ENCODE assay signal across 8 cellular contexts in genomic region chr15:75346796-75347221, GRCh38. TPM values are rescaled to one million over a fixed set of nuclear protein-coding genes. Genes with fewer than 3 reads are reported as not detected.
DNase-seq lines count a peak whose midpoint lies in the region; ATAC-seq and TF ChIP-seq lines count a peak whose summit lies in the region.

Gene NEIL1 (plus strand): TSS chr15:75347039. CDS start chr15:75348906, 1,867 bp downstream.

- intact Hi-C loops in activated B cell treated with CpG ODN at 0.5 μM for 24 hours (cut with micrococcal nuclease), result loop anchor here (1.0 to 5.0 kb wide), 6 partner anchors 11 to 560 kb away; partner anchors contain the start of genes COMMD4, IMP3, MAN2C1 and SIN3A
- intact Hi-C loops in posterior vena cava (cut with DNase I), result no loop called here

- 0 out of 2 replicates have a peak, but pooled peaks cover 5% of the 10 kb centered on the region for H3K9me2 ChIP-seq in GM23338 (ENCODE audit: insufficient read depth)

- H3K4me1 Mint-ChIP-seq in GM23338, result peaks cover 6% of the 10 kb centered on the region; the same call in 2 of the 3 replicates
- peaks cover 46% of the 10 kb centered on the region for H3K4me1 Mint-ChIP-seq in activated B cell treated with CpG ODN at 0.5 μM for 24 hours
- H3K4me1 Mint-ChIP-seq in glutamatergic neuron (ENCODE audit: low read depth, unreplicated experiment), result peaks cover 1% of the 10 kb centered on the region

- H3K4me1 ChIP-seq in GM23338 (ENCODE audit: insufficient read depth), result peaks cover 4% of the 10 kb centered on the region; the same call in 1 of the 2 replicates

- peak within 1 kb of the TSS; percentile 95 for H3K4me3 ChIP-seq in GM23338

- H3K27me3 Mint-ChIP-seq in GM23338 (ENCODE audit: insufficient read depth, low read depth, poor library complexity) (peaks cover 34% of the 10 kb centered on the region), activated B cell treated with CpG ODN at 0.5 μM for 24 hours (peaks cover 1% of the 10 kb centered on the region), glutamatergic neuron (ENCODE audit: unreplicated experiment) (peaks cover 6% of the 10 kb centered on the region)

- ATAC-seq in GM23338, result peak; percentile 5; the same call in 2 of the 3 replicates
- no peak for ATAC-seq in activated B cell treated with CpG ODN at 0.5 μM for 24 hours (ENCODE audit: low read depth)
- ATAC-seq in GM18867 (IDR thresholded peaks at IDR 0.05; ENCODE audit: unreplicated experiment), result no peak
- no peak for ATAC-seq in GM18861 (IDR thresholded peaks at IDR 0.05; ENCODE audit: unreplicated experiment)
- no peak for ATAC-seq in GM21619 (IDR thresholded peaks at IDR 0.05; ENCODE audit: unreplicated experiment)

- 0 out of 2 replicates have a peak, but pooled peaks cover 4% of the 10 kb centered on the region for H3F3A ChIP-seq in GM23338 (replicated peaks; ENCODE audit: low read depth)

- DNase-seq in GM23338 (ENCODE audit: low spot score) (peak; percentile 74), activated B cell treated with CpG ODN at 0.5 μM for 24 hours (no peak), glutamatergic neuron (no peak), posterior vena cava (ENCODE audit: low spot score) (peak; percentile 75)
- DNase-seq in stimulated activated CD8-positive, alpha-beta memory T cell treated with anti-CD3 and anti-CD28 coated beads, Interleukin-4, amount 100 ng/mL, for 48 hours, result no peak

- CTCF ChIA-PET in activated B cell treated with CpG ODN at 0.5 μM for 24 hours (lab: Charles Lee), result interaction anchor here (1.0 kb wide), 1 partner anchor 21 kb away, joined by 8 read pairs; the partner anchor contains the start of gene MAN2C1

- H3K27ac Mint-ChIP-seq in GM23338 (no peak within 1 kb of the TSS; the same call in 1 of the 2 replicates), activated B cell treated with CpG ODN at 0.5 μM for 24 hours (peak within 1 kb of the TSS; percentile 85), glutamatergic neuron (ENCODE audit: unreplicated experiment) (no peak within 1 kb of the TSS)

- no peaks in the 10 kb centered on the region for H3K36me3 ChIP-seq in GM23338 (ENCODE audit: insufficient read depth)

- H3K27ac ChIP-seq in GM23338 (ENCODE audit: low read depth), result no peak within 1 kb of the TSS

- H3K36me3 Mint-ChIP-seq in GM23338 (ENCODE audit: low read depth) (peaks cover 5% of the 10 kb centered on the region; the same call in 1 of the 3 replicates), activated B cell treated with CpG ODN at 0.5 μM for 24 hours (ENCODE audit: low read depth) (peaks cover 11% of the 10 kb centered on the region), glutamatergic neuron (ENCODE audit: unreplicated experiment) (no peaks in the 10 kb centered on the region)

- H3K4me2 ChIP-seq in GM23338, result peak within 1 kb of the TSS; percentile 97

- H3K79me2 ChIP-seq in GM23338 (replicated peaks; ENCODE audit: insufficient read depth), result no peaks in the 10 kb centered on the region

- H4K20me1 ChIP-seq in GM23338 (replicated peaks; ENCODE audit: insufficient read depth), result no peaks in the 10 kb centered on the region

- POLR2A ChIA-PET in activated B cell treated with CpG ODN at 0.5 μM for 24 hours (lab: Charles Lee), result interaction anchor here (0.8 to 3.5 kb wide), 6 partner anchors 21 to 293 kb away, joined by 3 to 52 read pairs (median 4); partner anchors contain the start of genes IMP3, MAN2C1 and SIN3A

- no peaks in the 10 kb centered on the region for H3K9me3 Mint-ChIP-seq in GM23338
- peaks cover 7% of the 10 kb centered on the region for H3K9me3 Mint-ChIP-seq in activated B cell treated with CpG ODN at 0.5 μM for 24 hours
- peaks cover 6% of the 10 kb centered on the region for H3K9me3 Mint-ChIP-seq in glutamatergic neuron (ENCODE audit: unreplicated experiment)

- peaks cover 36% of the 10 kb centered on the region for H3K27me3 ChIP-seq in GM23338 (ENCODE audit: insufficient read depth)

- peak within 1 kb of the TSS; percentile 99 for H2AFZ ChIP-seq in GM23338

- TF ChIP-seq CTCF in GM23338 (conservative IDR thresholded peaks at IDR 0.05; ENCODE audit: low read depth in 2 of 2), result no peak
- TF ChIP-seq CTCF in activated B cell treated with CpG ODN at 0.5 μM for 24 hours (IDR thresholded peaks at IDR 0.05), result no peak
- no peak for TF ChIP-seq CTCF in glutamatergic neuron (IDR thresholded peaks at IDR 0.05; ENCODE audit: partially characterized antibody, unreplicated experiment)

- H3K4me3 Mint-ChIP-seq in GM23338 (peak within 1 kb of the TSS; percentile 92), activated B cell treated with CpG ODN at 0.5 μM for 24 hours (peak within 1 kb of the TSS; percentile 86), glutamatergic neuron (ENCODE audit: unreplicated experiment) (peak within 1 kb of the TSS; percentile 86)

TF ChIP-seq in GM23338, 12 proteins besides CTCF, POLR2A, EP300 and RAD21:
- peak; percentile 46 for TF ChIP-seq EZH2 (IDR thresholded peaks at IDR 0.05; ENCODE audit: low read depth, unreplicated experiment)
- no peak for TF ChIP-seq CREB1 (CRISPR knock-in tag; IDR thresholded peaks at IDR 0.05; ENCODE audit: low read depth)
TF ChIP-seq in GM23338: peak in this region for 1.

RNA-seq across cellular contexts. Expression of gene NEIL1, which starts in this region (rescaled TPM):
- 9.7 and 17.0 TPM in 2 replicates for total RNA-seq in GM23338 (2014; rRNA removed; shearing (Covaris generic))
- 6.2 and 11.7 TPM in 2 replicates for polyA plus RNA-seq in GM23338 (2016; fragmentation: Nextera tagmentation; extraction: Ambion mirVana)
- 25.5 and 35.8 TPM in 2 replicates for total RNA-seq in activated B cell treated with CpG ODN at 0.5 μM for 24 hours
- 11.8 TPM for total RNA-seq in glutamatergic neuron (ENCODE audit: unreplicated experiment)
- total RNA-seq in posterior vena cava, result 10 to 100 TPM; 11.7 to 25.3 TPM

Comparison
In these comparisons a context has a peak if more than half of its experiments do, and no peak if none do; other contexts are left out.
1. DNase-seq: peak in GM23338 (single experiment) and posterior vena cava (single experiment); none in activated B cell treated with CpG ODN at 0.5 μM for 24 hours (single experiment), glutamatergic neuron (single experiment) and stimulated activated CD8-positive, alpha-beta memory T cell treated with anti-CD3 and anti-CD28 coated beads, Interleukin-4, amount 100 ng/mL, for 48 hours (single experiment).
2. Peak in every context shown above with its lines, with median percentiles within 50 percentile points of each other: H3K4me3 Mint-ChIP-seq.